In genomic region chr17:12664894-12665262, GRCh38 we compare ENCODE assay signal across 13 cellular contexts. TPM values are rescaled to one million over a fixed set of nuclear protein-coding genes. Genes with fewer than 3 reads are reported as not detected.
DNase-seq lines count a peak whose midpoint lies in the region; ATAC-seq and TF ChIP-seq lines count a peak whose summit lies in the region.
"Had no signal": no experiment of that assay in that cellular context is flagged by ENCODE, and none has a peak within 500 bp of the region (broad histone marks: within the 10 kb centered on the region; RNA-seq: fewer than 3 reads in every experiment).

No MANE protein-coding gene starts in this region.

- H3K36me3 ChIP-seq in heart right ventricle (no peaks in the 10 kb centered on the region), muscle layer of colon (ENCODE audit: insufficient read depth, low read length) (no peaks in the 10 kb centered on the region), urinary bladder (ENCODE audit: insufficient read depth) (no peaks in the 10 kb centered on the region)
- H3K36me3 ChIP-seq: neutrophil had no signal

- H3K27ac ChIP-seq in heart right ventricle (peak overlapping the region in 9 of 10 donors; percentile 70 to 87 (median 80)), muscle layer of colon (ENCODE audit: low read depth, low read length) (peak overlapping the region; percentile 92), urinary bladder (ENCODE audit: low read depth) (no peak overlapping the region)
- H3K27ac ChIP-seq: neutrophil had no signal

- H3K4me3 ChIP-seq in heart right ventricle (peak overlapping the region; percentile 35 to 79 (median 67)), epithelial cell of esophagus (ENCODE audit: low read length) (peak overlapping the region; percentile 37), muscle layer of colon (ENCODE audit: low read depth in 1 of 2, low read length in 2 of 2) (peak overlapping the region; percentile 72 to 85), urinary bladder (ENCODE audit: low read depth, low read length) (peak overlapping the region; percentile 54)

- ATAC-seq in heart right ventricle (no peak), Right ventricle myocardium superior (ENCODE audit: poor library complexity) (no peak), HG02610 (IDR thresholded peaks at IDR 0.05; ENCODE audit: unreplicated experiment) (no peak)

- DNase-seq in heart right ventricle (no peak), Right ventricle myocardium superior (no peak), epithelial cell of esophagus (ENCODE audit: low read depth) (no peak), DMS53 (lab: John Stamatoyannopoulos, UW) (no peak), occipital lobe (lab: John Stamatoyannopoulos, UW) (no peak)
- DNase-seq: activated CD8-positive, alpha-beta memory T cell treated with anti-CD3 and anti-CD28 coated beads for 24 hours; effector memory CD4-positive, alpha-beta T cell; KG1 had no signal

- peaks cover 0 to 45% (median 19%) of the 10 kb centered on the region in 7 donors for H3K27me3 ChIP-seq in heart right ventricle
- H3K27me3 ChIP-seq in muscle layer of colon (ENCODE audit: control insufficient read depth in 1 of 2, insufficient read depth in 2 of 2, low read length in 2 of 2), result no peaks in the 10 kb centered on the region

- no peak for TF ChIP-seq CTCF in heart right ventricle (IDR thresholded peaks at IDR 0.05)
- TF ChIP-seq CTCF in epithelial cell of esophagus (IDR thresholded peaks at IDR 0.05; ENCODE audit: insufficient read depth, low read depth, low read length, missing control alignments), result no peak

- H3K9me3 ChIP-seq in heart right ventricle (no peaks in the 10 kb centered on the region), muscle layer of colon (ENCODE audit: low read length) (no peaks in the 10 kb centered on the region)
- H3K9me3 ChIP-seq: neutrophil had no signal

- H3K4me1 ChIP-seq in heart right ventricle (peaks cover 0 to 15% (median 6%) of the 10 kb centered on the region in 9 donors), muscle layer of colon (ENCODE audit: insufficient read depth, low read length) (peaks cover 16% of the 10 kb centered on the region), urinary bladder (ENCODE audit: insufficient read depth) (no peaks in the 10 kb centered on the region)

- 10 to 11% methylated on average over 11 of the region's 11 CpGs for WGBS in heart right ventricle, 2 donors
- WGBS in urinary bladder, result 5% methylated on average over 11 of the region's 11 CpGs

- intact Hi-C loops in heart right ventricle (cut with DNase I), result loop anchor here (5.0 to 10.0 kb wide), 8 partner anchors 77 to 483 kb away; no protein-coding TSS in a partner anchor
- intact Hi-C loops in Right ventricle myocardium superior (cut with DNase I), result loop anchor here (5.0 to 10.0 kb wide), 4 partner anchors 77 to 480 kb away; no protein-coding TSS in a partner anchor

- peak overlapping the region; percentile 79 for H3K9ac ChIP-seq in muscle layer of colon (ENCODE audit: low read length)

RNA-seq across cellular contexts. Expression of gene MYOCD, which starts 0.8 kb away (rescaled TPM):
- 100 to 1,000 TPM in 1 of 10 donors, 10 to 100 TPM in 9; 28.7 to 111 (median 48.5) TPM for total RNA-seq in heart right ventricle
- 10 to 100 TPM in 1 of 2 donors, 1 to 10 TPM in 1; 7.0 to 13.9 TPM for polyA plus RNA-seq in heart right ventricle
- 33.7 TPM for total RNA-seq in Right ventricle myocardium superior
- 59.5 TPM for total RNA-seq in urinary bladder
- polyA plus RNA-seq in urinary bladder, result 59.4 TPM
- 0.16 TPM for total RNA-seq in occipital lobe
- total RNA-seq: RPMI7951 had no signal

Comparison
In these comparisons a context has a peak if more than half of its experiments do, and no peak if none do; other contexts are left out.
1. RNA of gene MYOCD, which starts 0.8 kb away (total RNA-seq): 59.5 TPM in urinary bladder (single experiment), 28.7 to 111 TPM in heart right ventricle and 33.7 TPM in Right ventricle myocardium superior (single experiment); 0.16 TPM in occipital lobe (single experiment); every median in the first group is over 10 times any median in the second.
2. Peak in every context shown above with its lines, with median percentiles within 50 percentile points of each other: H3K4me3 ChIP-seq.